ENCODE assay signal across 7 cellular contexts in genomic region chrX:65406532-65406931, GRCh38.
DNase-seq lines count a peak whose midpoint lies in the region; ATAC-seq and TF ChIP-seq lines count a peak whose summit lies in the region.

No MANE protein-coding gene starts in this region.

- peaks cover 6% of the 10 kb centered on the region for H3K4me1 Mint-ChIP-seq in activated CD8-positive, alpha-beta T cell treated with anti-CD3 and anti-CD28 coated beads for 36 hours (ENCODE audit: low read depth)
- peaks cover 0 to 5% of the 10 kb centered on the region in 2 donors for H3K4me1 Mint-ChIP-seq in stimulated activated naive B cell treated with anti-CD40 and anti-IgM and Interleukin-4, amounts not matched to agents 10 μg/mL and 1 μg/mL and 100 μg/mL, for 72 hours

- H3K4me1 ChIP-seq in BE2C = no peaks in the 10 kb centered on the region

- peak; percentile 52 for DNase-seq in activated CD8-positive, alpha-beta T cell treated with anti-CD3 and anti-CD28 coated beads for 36 hours
- DNase-seq in iPS-NIHi7 (ENCODE audit: extremely low spot score) (peak; percentile 30), KG1 (lab: John Stamatoyannopoulos, UW) (no peak), BE2C (no peak)
- peak; percentile 12 for DNase-seq in stimulated activated naive B cell treated with anti-CD40 and anti-IgM and Interleukin-4, amounts not matched to agents 10 μg/mL and 1 μg/mL and 100 μg/mL, for 72 hours

- no peaks in the 10 kb centered on the region for H3K27me3 ChIP-seq in BE2C

- CTCF ChIA-PET in activated CD8-positive, alpha-beta T cell treated with anti-CD3 and anti-CD28 coated beads for 36 hours (lab: Charles Lee) = no interaction called here

- POLR2A ChIA-PET in activated CD8-positive, alpha-beta T cell treated with anti-CD3 and anti-CD28 coated beads for 36 hours (lab: Charles Lee) = no interaction called here

- H3K9me3 Mint-ChIP-seq in activated CD8-positive, alpha-beta T cell treated with anti-CD3 and anti-CD28 coated beads for 36 hours = no peaks in the 10 kb centered on the region
- H3K9me3 Mint-ChIP-seq in stimulated activated naive B cell treated with anti-CD40 and anti-IgM and Interleukin-4, amounts not matched to agents 10 μg/mL and 1 μg/mL and 100 μg/mL, for 72 hours = peaks cover 0 to 1% of the 10 kb centered on the region in 2 donors

- peak overlapping the region; percentile 67 for H3K4me3 Mint-ChIP-seq in activated CD8-positive, alpha-beta T cell treated with anti-CD3 and anti-CD28 coated beads for 36 hours
- H3K4me3 Mint-ChIP-seq in stimulated activated naive B cell treated with anti-CD40 and anti-IgM and Interleukin-4, amounts not matched to agents 10 μg/mL and 1 μg/mL and 100 μg/mL, for 72 hours = peak overlapping the region; percentile 86 to 89

- no peaks in the 10 kb centered on the region for H3K36me3 ChIP-seq in BE2C

- H3K27ac Mint-ChIP-seq in activated CD8-positive, alpha-beta T cell treated with anti-CD3 and anti-CD28 coated beads for 36 hours = no peak overlapping the region
- peak overlapping the region; percentile 59 for H3K27ac Mint-ChIP-seq in stimulated activated naive B cell treated with anti-CD40 and anti-IgM and Interleukin-4, amounts not matched to agents 10 μg/mL and 1 μg/mL and 100 μg/mL, for 72 hours

- H3K9me3 ChIP-seq in BE2C = no peaks in the 10 kb centered on the region

- no peak overlapping the region for H3K4me3 ChIP-seq in BE2C (ENCODE audit: low read depth, low read length)

- ATAC-seq in HG02588 (IDR thresholded peaks at IDR 0.05; ENCODE audit: unreplicated experiment) (peak; percentile 60), GM19467 (IDR thresholded peaks at IDR 0.05; ENCODE audit: unreplicated experiment) (no peak)
- ATAC-seq in activated CD8-positive, alpha-beta T cell treated with anti-CD3 and anti-CD28 coated beads for 36 hours = peak; percentile 67
- peak; percentile 81 to 85 for ATAC-seq in stimulated activated naive B cell treated with anti-CD40 and anti-IgM and Interleukin-4, amounts not matched to agents 10 μg/mL and 1 μg/mL and 100 μg/mL, for 72 hours (replicated peaks)

- no peak for TF ChIP-seq CTCF in activated CD8-positive, alpha-beta T cell treated with anti-CD3 and anti-CD28 coated beads for 36 hours (IDR thresholded peaks at IDR 0.05)
- TF ChIP-seq CTCF in BE2C (IDR thresholded peaks at IDR 0.05; ENCODE audit: low read depth, low read length) = no peak

- intact Hi-C loops in activated CD8-positive, alpha-beta T cell treated with anti-CD3 and anti-CD28 coated beads for 36 hours (cut with micrococcal nuclease) = no loop called here

- H3K27me3 Mint-ChIP-seq in activated CD8-positive, alpha-beta T cell treated with anti-CD3 and anti-CD28 coated beads for 36 hours = peaks cover 22% of the 10 kb centered on the region
- H3K27me3 Mint-ChIP-seq in stimulated activated naive B cell treated with anti-CD40 and anti-IgM and Interleukin-4, amounts not matched to agents 10 μg/mL and 1 μg/mL and 100 μg/mL, for 72 hours = peaks cover 15 to 26% of the 10 kb centered on the region in 2 donors

- no peaks in the 10 kb centered on the region for H3K36me3 Mint-ChIP-seq in activated CD8-positive, alpha-beta T cell treated with anti-CD3 and anti-CD28 coated beads for 36 hours (ENCODE audit: low read depth)
- peaks cover 0 to 5% of the 10 kb centered on the region in 2 donors for H3K36me3 Mint-ChIP-seq in stimulated activated naive B cell treated with anti-CD40 and anti-IgM and Interleukin-4, amounts not matched to agents 10 μg/mL and 1 μg/mL and 100 μg/mL, for 72 hours

Comparison
In these comparisons a context has a peak if more than half of its experiments do, and no peak if none do; other contexts are left out.
1. DNase-seq: peak in activated CD8-positive, alpha-beta T cell treated with anti-CD3 and anti-CD28 coated beads for 36 hours (single experiment), iPS-NIHi7 (single experiment) and stimulated activated naive B cell treated with anti-CD40 and anti-IgM and Interleukin-4, amounts not matched to agents 10 μg/mL and 1 μg/mL and 100 μg/mL, for 72 hours (single experiment); none in KG1 (single experiment) and BE2C (single experiment).